Comparison of ENCODE assay signal across 34 cellular contexts in genomic region chr17:36750316-36750885, GRCh38.
"Had no signal": no experiment of that assay in that cellular context is flagged by ENCODE, and none has a peak within 500 bp of the region (broad histone marks: within the 10 kb centered on the region; RNA-seq: fewer than 3 reads in every experiment).

No MANE protein-coding gene starts in this region.

- H3K27me3 Mint-ChIP-seq: activated CD4-positive, alpha-beta memory T cell treated with anti-CD3 and anti-CD28 coated beads for 36 hours; activated CD4-positive, alpha-beta T cell treated with anti-CD3 and anti-CD28 coated beads for 36 hours; activated naive CD8-positive, alpha-beta T cell treated with anti-CD3 and anti-CD28 coated beads for 36 hours had no signal

- H3K4me1 Mint-ChIP-seq: activated CD4-positive, alpha-beta T cell treated with anti-CD3 and anti-CD28 coated beads for 36 hours; activated CD4-positive, alpha-beta T cell treated with anti-CD3 and anti-CD28 coated beads, Interleukin-2, amount 10 ng/mL, durations not matched to agents 24 days and 14 days; activated CD8-positive, alpha-beta memory T cell treated with anti-CD3 and anti-CD28 coated beads, Interleukin-2, amount 10 ng/mL, durations not matched to agents 7 days and 5 days; activated naive CD4-positive, alpha-beta T cell treated with anti-CD3 and anti-CD28 coated beads, Interleukin-2, amount 50 U/mL, for 24 hours; activated naive CD8-positive, alpha-beta T cell treated with anti-CD3 and anti-CD28 coated beads for 36 hours; activated naive CD8-positive, alpha-beta T cell treated with anti-CD3 and anti-CD28 coated beads, Interleukin-2, amount 50 U/mL, for 24 hours had no signal

- H3K36me3 ChIP-seq: adrenal gland, esophagus muscularis mucosa, gastrocnemius medialis had no signal

- ATAC-seq: activated CD4-positive, alpha-beta T cell treated with anti-CD3 and anti-CD28 coated beads for 36 hours; activated CD8-positive, alpha-beta memory T cell treated with anti-CD3 and anti-CD28 coated beads, Interleukin-2, amount 10 ng/mL, durations not matched to agents 7 days and 5 days; activated CD8-positive, alpha-beta T cell treated with anti-CD3 and anti-CD28 coated beads, Interleukin-2, amount 10 ng/mL, durations not matched to agents 7 days and 5 days; activated naive CD8-positive, alpha-beta T cell treated with anti-CD3 and anti-CD28 coated beads, Interleukin-2, amount 50 U/mL, for 24 hours; body of pancreas; effector memory CD8-positive, alpha-beta T cell; foreskin keratinocyte; gastrocnemius medialis had no signal

- H3K27ac ChIP-seq: adrenal gland, body of pancreas, esophagus muscularis mucosa, foreskin keratinocyte, gastrocnemius medialis had no signal

- FAIRE-seq: colon had no signal

- H3K9me3 ChIP-seq: adrenal gland, body of pancreas, esophagus muscularis mucosa, gastrocnemius medialis had no signal

- H3K4me3 Mint-ChIP-seq: activated CD4-positive, alpha-beta memory T cell treated with anti-CD3 and anti-CD28 coated beads for 36 hours; activated CD4-positive, alpha-beta T cell treated with anti-CD3 and anti-CD28 coated beads for 36 hours; activated CD4-positive, alpha-beta T cell treated with anti-CD3 and anti-CD28 coated beads, Interleukin-2, amount 10 ng/mL, durations not matched to agents 24 days and 14 days; activated CD8-positive, alpha-beta memory T cell treated with anti-CD3 and anti-CD28 coated beads, Interleukin-2, amount 10 ng/mL, durations not matched to agents 7 days and 5 days; activated CD8-positive, alpha-beta T cell treated with anti-CD3 and anti-CD28 coated beads, Interleukin-2, amount 10 ng/mL, durations not matched to agents 7 days and 5 days; activated naive CD4-positive, alpha-beta T cell treated with anti-CD3 and anti-CD28 coated beads for 36 hours; activated naive CD4-positive, alpha-beta T cell treated with anti-CD3 and anti-CD28 coated beads, Interleukin-2, amount 50 U/mL, for 24 hours; activated naive CD8-positive, alpha-beta T cell treated with anti-CD3 and anti-CD28 coated beads for 36 hours; activated naive CD8-positive, alpha-beta T cell treated with anti-CD3 and anti-CD28 coated beads, Interleukin-2, amount 50 U/mL, for 24 hours; activated T-helper 1 cell treated with anti-CD3 and anti-CD28 coated beads, Interleukin-12 subunit alpha, Interleukin-12 subunit beta, Interleukin-2, Interleukin-4 antibody, amounts not matched to agents 30 ng/mL and 10 ng/mL and 1 ng/mL, durations not matched to agents 14 hours and 24 hours and 36 hours; effector memory CD8-positive, alpha-beta T cell had no signal

- H3K36me3 Mint-ChIP-seq: activated CD4-positive, alpha-beta memory T cell treated with anti-CD3 and anti-CD28 coated beads for 36 hours; activated CD8-positive, alpha-beta memory T cell treated with anti-CD3 and anti-CD28 coated beads, Interleukin-2, amount 10 ng/mL, durations not matched to agents 7 days and 5 days; activated naive CD8-positive, alpha-beta T cell treated with anti-CD3 and anti-CD28 coated beads for 36 hours had no signal

- H3K4me3 ChIP-seq: adrenal gland, body of pancreas, esophagus muscularis mucosa, gastrocnemius medialis had no signal

- H3K27ac Mint-ChIP-seq: activated CD4-positive, alpha-beta memory T cell treated with anti-CD3 and anti-CD28 coated beads for 36 hours; activated CD4-positive, alpha-beta T cell treated with anti-CD3 and anti-CD28 coated beads for 36 hours; activated CD4-positive, alpha-beta T cell treated with anti-CD3 and anti-CD28 coated beads, Interleukin-2, amount 10 ng/mL, durations not matched to agents 24 days and 14 days; activated CD8-positive, alpha-beta memory T cell treated with anti-CD3 and anti-CD28 coated beads, Interleukin-2, amount 10 ng/mL, durations not matched to agents 7 days and 5 days; activated CD8-positive, alpha-beta T cell treated with anti-CD3 and anti-CD28 coated beads, Interleukin-2, amount 10 ng/mL, durations not matched to agents 7 days and 5 days; activated naive CD4-positive, alpha-beta T cell treated with anti-CD3 and anti-CD28 coated beads for 36 hours; activated naive CD4-positive, alpha-beta T cell treated with anti-CD3 and anti-CD28 coated beads, Interleukin-2, amount 50 U/mL, for 24 hours; activated naive CD8-positive, alpha-beta T cell treated with anti-CD3 and anti-CD28 coated beads for 36 hours; activated naive CD8-positive, alpha-beta T cell treated with anti-CD3 and anti-CD28 coated beads, Interleukin-2, amount 50 U/mL, for 24 hours; activated T-helper 1 cell treated with anti-CD3 and anti-CD28 coated beads, Interleukin-12 subunit alpha, Interleukin-12 subunit beta, Interleukin-2, Interleukin-4 antibody, amounts not matched to agents 30 ng/mL and 10 ng/mL and 1 ng/mL, durations not matched to agents 14 hours and 24 hours and 36 hours; activated T-helper 2 cell treated with anti-CD3 and anti-CD28 coated beads, Interferon-gamma antibody, Interleukin-2, Interleukin-4, amounts not matched to agents 10 μg/mL and 5 μg/mL and 100 μg/mL, durations not matched to agents 14 hours and 24 hours and 36 hours; effector memory CD8-positive, alpha-beta T cell had no signal

- H3K27me3 ChIP-seq: adrenal gland had no signal

- DNase-seq: activated CD4-positive, alpha-beta memory T cell treated with anti-CD3 and anti-CD28 coated beads for 36 hours; activated CD4-positive, alpha-beta T cell treated with anti-CD3 and anti-CD28 coated beads for 36 hours; activated CD4-positive, alpha-beta T cell treated with anti-CD3 and anti-CD28 coated beads, Interleukin-2, amount 10 ng/mL, durations not matched to agents 24 days and 14 days; activated CD4-positive, CD25-positive, alpha-beta regulatory T cell; activated CD4-positive, CD25-positive, alpha-beta regulatory T cell treated with anti-CD3 and anti-CD28 coated beads, Interleukin-2, amount 50 U/mL, for 72 hours; activated CD8-positive, alpha-beta memory T cell treated with anti-CD3 and anti-CD28 coated beads, Interleukin-2, amount 10 ng/mL, durations not matched to agents 7 days and 5 days; activated CD8-positive, alpha-beta memory T cell treated with anti-CD3 and anti-CD28 coated beads, Interleukin-2, amount 50 U/mL, for 4 hours; activated CD8-positive, alpha-beta T cell treated with anti-CD3 and anti-CD28 coated beads, Interleukin-2, amount 10 ng/mL, durations not matched to agents 7 days and 5 days; activated effector memory CD4-positive, alpha-beta T cell treated with anti-CD3 and anti-CD28 coated beads, Interleukin-2, amount 50 U/mL, for 16 hours; activated naive CD4-positive, alpha-beta T cell treated with anti-CD3 and anti-CD28 coated beads for 36 hours; activated naive CD8-positive, alpha-beta T cell treated with anti-CD3 and anti-CD28 coated beads for 36 hours; activated naive CD8-positive, alpha-beta T cell treated with anti-CD3 and anti-CD28 coated beads, Interleukin-2, amount 50 U/mL, for 24 hours; activated T-cell treated with anti-CD3 and anti-CD28 coated beads, Interleukin-2, amount 50 U/mL, for 1 hour; activated T-cell treated with anti-CD3 and anti-CD28 coated beads, Interleukin-2, amount 50 U/mL, for 48 hours; adrenal gland; amygdala; aorta; body of pancreas; caudate nucleus; cortex of kidney; dermis blood vessel endothelial cell; effector CD4-positive, alpha-beta T cell; effector memory CD8-positive, alpha-beta T cell; erythroblast; foreskin keratinocyte; gastrocnemius medialis; glutamatergic neuron; T-helper 1 cell; T-helper 2 cell had no signal

- H3K4me1 ChIP-seq: adrenal gland, body of pancreas, esophagus muscularis mucosa, foreskin keratinocyte, gastrocnemius medialis had no signal
